8 cellular contexts compared by ENCODE assay signal in genomic region chr12:52036587-52037171, GRCh38. TPM values are rescaled to one million over a fixed set of nuclear protein-coding genes. Genes with fewer than 3 reads are reported as not detected.
DNase-seq lines count a peak whose midpoint lies in the region; ATAC-seq and TF ChIP-seq lines count a peak whose summit lies in the region.

No MANE protein-coding gene starts in this region.

- peak; percentile 35 for ATAC-seq in HG02763 (IDR thresholded peaks at IDR 0.05; ENCODE audit: unreplicated experiment)
- peak; percentile 68 for ATAC-seq in memory B cell (ENCODE audit: low read depth)
- no peak for ATAC-seq in GM21526 (IDR thresholded peaks at IDR 0.05; ENCODE audit: low FRiP score, unreplicated experiment)

- DNase-seq in GM10266 (ENCODE audit: extremely low spot score) (peak; percentile 84), NCI-H460 (ENCODE audit: extremely low read depth, low read depth) (peak; percentile 85), memory B cell (ENCODE audit: low spot score in 2 of 2) (peak; percentile 84 to 87)
- peak; percentile 78 to 82 for DNase-seq in activated CD8-positive, alpha-beta memory T cell treated with anti-CD3 and anti-CD28 coated beads for 4 hours (ENCODE audit: low read depth in 2 of 2)
- DNase-seq in effector CD8-positive, alpha-beta T cell (lab: John Stamatoyannopoulos, UW): peak; percentile 82
- DNase-seq in stimulated activated CD8-positive, alpha-beta memory T cell treated with anti-CD3 and anti-CD28 coated beads, Interleukin-12 subunit alpha, Interleukin-12 subunit beta, amount 100 ng/mL, for 4 hours (ENCODE audit: low read depth): peak; percentile 87

- no peak for TF ChIP-seq CTCF in GM10266 (IDR thresholded peaks at IDR 0.05; ENCODE audit: control insufficient read depth, insufficient read depth, low read depth, missing control alignments)

- no peaks in the 10 kb centered on the region for H3K36me3 Mint-ChIP-seq in memory B cell

- H3K9me3 Mint-ChIP-seq in memory B cell: no peaks in the 10 kb centered on the region

- peak overlapping the region; percentile 78 for H3K27ac Mint-ChIP-seq in memory B cell

- no peaks in the 10 kb centered on the region for H3K27me3 Mint-ChIP-seq in memory B cell

- H3K4me1 Mint-ChIP-seq in memory B cell: peaks cover 31% of the 10 kb centered on the region

- peak overlapping the region; percentile 73 for H3K4me3 Mint-ChIP-seq in memory B cell

RNA-seq across cellular contexts. Expression of gene NR4A1, which starts 14.6 kb away (rescaled TPM):
- 92.3 and 94.6 TPM in 2 replicates for total RNA-seq in NCI-H460 (2014; rRNA removed; shearing (Covaris generic))
- polyA plus RNA-seq in NCI-H460 (2014; cell fraction: nucleus; rRNA removed): 52.6 and 61.4 TPM in 2 replicates

RNA-seq across cellular contexts. Expression of gene TAMALIN, which starts 29.9 kb away (rescaled TPM):
- 0.32 TPM in 1 of 2 replicates, not detected in the other for total RNA-seq in NCI-H460 (2014; rRNA removed; shearing (Covaris generic))
- 1.1 and 1.4 TPM in 2 replicates for polyA plus RNA-seq in NCI-H460 (2014; cell fraction: nucleus; rRNA removed)

RNA-seq across cellular contexts. Expression of gene ATG101, which starts 33.1 kb away (rescaled TPM):
- total RNA-seq in NCI-H460 (2014; rRNA removed; shearing (Covaris generic)): 92.1 and 96.9 TPM in 2 replicates
- polyA plus RNA-seq in NCI-H460 (2014; cell fraction: nucleus; rRNA removed): 70.6 and 87.2 TPM in 2 replicates

RNA-seq across cellular contexts. Expression of gene SMIM41, which starts 42.8 kb away (rescaled TPM):
- 0.12 TPM in 1 of 2 replicates, not detected in the other for total RNA-seq in NCI-H460 (2014; rRNA removed; shearing (Covaris generic))
- polyA plus RNA-seq in NCI-H460 (2014; cell fraction: nucleus; rRNA removed): not detected in 2 replicates
